Comparison of ENCODE assay signal across 2 cellular contexts in genomic region chr6:126988125-126988524, GRCh38.
DNase-seq lines count a peak whose midpoint lies in the region; ATAC-seq, FAIRE-seq and TF ChIP-seq lines count a peak whose summit lies in the region.
"Not testable (repeated sequence)": the region's sequence is repeated elsewhere in the genome, so short reads cannot be mapped to it uniquely, and the experiment has no call there.

No MANE protein-coding gene starts in this region.

- BruUV-seq in K562 (replicated peaks; lab: Mats Ljungman, UMichigan) = not testable (repeated sequence)

- intact Hi-C loops in K562 (cut with micrococcal nuclease) = not testable (repeated sequence)

- not testable (repeated sequence) for H3K9me3 ChIP-seq in HEK293 (ENCODE audit: control insufficient read depth, insufficient read depth, low read depth, low read length); K562 (replicated peaks; ENCODE audit: control insufficient read depth, insufficient read depth, low read depth, low read length)

- H3K79me2 ChIP-seq in K562 (ENCODE audit: control insufficient read depth, insufficient read depth, low read length) = not testable (repeated sequence)

- not testable (repeated sequence) for FAIRE-seq in K562 (lab: Jason Lieb, UNC)

- not testable (repeated sequence) for ATAC-seq in K562

- H3K36me3 ChIP-seq in HEK293 (ENCODE audit: control insufficient read depth in 2 of 2, insufficient read depth in 1 of 2, low read length in 2 of 2); K562 (ENCODE audit: control insufficient read depth, insufficient read depth, low read length): not testable (repeated sequence)

- POLR2A ChIA-PET in HEK293 (lab: Yijun Ruan, JAX); K562 (lab: Yijun Ruan, JAX): not testable (repeated sequence)

- H3K27ac ChIP-seq in HEK293 (ENCODE audit: extremely low read depth, low read depth, low read length); K562 (ENCODE audit: extremely low read depth, low read depth, low read length): not testable (repeated sequence)

- TF ChIP-seq RAD21 in K562 (CRISPR knock-in tag; conservative IDR thresholded peaks at IDR 0.05 in 1 of 2, IDR thresholded peaks at IDR 0.05 in 1 of 2) = not testable (repeated sequence)

- H3K9ac ChIP-seq in K562 (ENCODE audit: insufficient read depth in 1 of 2, low read depth in 2 of 2, low read length in 2 of 2) = not testable (repeated sequence)

- H3K9me1 ChIP-seq in K562 (ENCODE audit: control insufficient read depth, insufficient read depth, low read length) = not testable (repeated sequence)

- TF ChIP-seq CTCF in HEK293 (tag by site-specific recombination; IDR thresholded peaks at IDR 0.05); K562 (IDR thresholded peaks at IDR 0.05 in 2 of 3, conservative IDR thresholded peaks at IDR 0.05 in 1 of 3; ENCODE audit: insufficient read depth in 2 of 3, low read depth in 1 of 3, low read length in 3 of 3): not testable (repeated sequence)

- H4K20me1 ChIP-seq in K562 (replicated peaks; ENCODE audit: control insufficient read depth, insufficient read depth, low read length) = not testable (repeated sequence)

- 0% methylated on average over 1 of the region's 1 CpG for WGBS in K562 (ENCODE audit: insufficient coverage, low coverage, missing lambda C conversion rate)

- in situ Hi-C loops in K562 (cut with MboI) = not testable (repeated sequence)

- CTCF ChIA-PET in HEK293 (lab: Yijun Ruan, JAX); K562 (lab: Yijun Ruan, JAX; ENCODE audit: low intra/inter-chr PET ratio): not testable (repeated sequence)

- not testable (repeated sequence) for TF ChIP-seq EP300 in K562 (IDR thresholded peaks at IDR 0.05; ENCODE audit: low read length)

- not testable (repeated sequence) for TF ChIP-seq POLR2A in K562 (conservative IDR thresholded peaks at IDR 0.05)

- DNase-seq in K562 (ENCODE audit: extremely low read depth in 1 of 4, low spot score in 3 of 4) = not testable (repeated sequence)

- not testable (repeated sequence) for H3K27me3 ChIP-seq in K562 (ENCODE audit: control insufficient read depth in 2 of 2, insufficient read depth in 2 of 2, low read length in 2 of 2)

- not testable (repeated sequence) for H2AFZ ChIP-seq in K562 (ENCODE audit: low read depth, low read length)

- H3K4me1 ChIP-seq in HEK293 (ENCODE audit: control insufficient read depth, insufficient read depth, low read length); K562 (replicated peaks in 1 of 2; ENCODE audit: control insufficient read depth in 2 of 2, insufficient read depth in 2 of 2, low read length in 2 of 2): not testable (repeated sequence)

- H3K4me2 ChIP-seq in K562 (ENCODE audit: insufficient read depth, low read length) = not testable (repeated sequence)

- not testable (repeated sequence) for H3K4me3 ChIP-seq in HEK293 (ENCODE audit: low read depth, low read length); K562

TF ChIP-seq in HEK293, 187 proteins besides CTCF, POLR2A, EP300 and RAD21:
- TF ChIP-seq ZNF280D (tag by site-specific recombination; IDR thresholded peaks at IDR 0.05) (0 out of 2 replicates have a peak, but pooled peaks have one; percentile 30), ZNF146 (tag by site-specific recombination; IDR thresholded peaks at IDR 0.05) (peak; percentile 92)

TF ChIP-seq in K562, 482 proteins besides CTCF, POLR2A, EP300 and RAD21:
- TF ChIP-seq RBM25 (IDR thresholded peaks at IDR 0.05; ENCODE audit: low read depth, low read length, severe bottlenecking) (peak; percentile 15), ZNF146 (CRISPR knock-in tag; IDR thresholded peaks at IDR 0.05; ENCODE audit: unreplicated experiment) (peak; percentile 82)
